Comparison of ENCODE assay signal across 1 cellular context in genomic region chr15:38174691-38175090, GRCh38.
TF ChIP-seq lines count a peak whose summit lies in the region.

No MANE protein-coding gene starts in this region.

TF ChIP-seq in GM23338, 12 proteins besides CTCF, POLR2A, EP300 and RAD21 (continued from another document):
- TF ChIP-seq ZNF462 (CRISPR knock-in tag; IDR thresholded peaks at IDR 0.05): no peak
TF ChIP-seq in GM23338: peak in this region for 0.
